23 cellular contexts compared by ENCODE assay signal in genomic region chr7:91319326-91319725, GRCh38. TPM values are rescaled to one million over a fixed set of nuclear protein-coding genes. Genes with fewer than 3 reads are reported as not detected.
DNase-seq lines count a peak whose midpoint lies in the region; TF ChIP-seq lines count a peak whose summit lies in the region.
"Had no signal": no experiment of that assay in that cellular context is flagged by ENCODE, and none has a peak within 500 bp of the region (broad histone marks: within the 10 kb centered on the region; RNA-seq: fewer than 3 reads in every experiment).

No MANE protein-coding gene starts in this region.

- intact Hi-C loops in lower leg skin (cut with DNase I; ENCODE audit: low total_unique reads): no loop called here
- intact Hi-C loops in activated T-helper 2 cell treated with anti-CD3 and anti-CD28 coated beads, Interferon-gamma antibody, Interleukin-2, Interleukin-4, amounts not matched to agents 10 μg/mL and 5 μg/mL and 100 μg/mL, durations not matched to agents 14 hours and 24 hours and 36 hours (cut with micrococcal nuclease): no loop called here

- no peak for TF ChIP-seq CTCF in lower leg skin (IDR thresholded peaks at IDR 0.05)

- 88% methylated on average over 3 of the region's 3 CpGs for WGBS in lower leg skin, 2 donors

- H3K4me3 ChIP-seq in lower leg skin (ENCODE audit: low read depth, poor library complexity, severe bottlenecking): no peak overlapping the region
- H3K4me3 ChIP-seq: A549, BLaER1, GM12878 had no signal

- no peak overlapping the region for H3K4me3 Mint-ChIP-seq in activated T-helper 2 cell treated with anti-CD3 and anti-CD28 coated beads, Interferon-gamma antibody, Interleukin-2, Interleukin-4, amounts not matched to agents 10 μg/mL and 5 μg/mL and 100 μg/mL, durations not matched to agents 14 hours and 24 hours and 36 hours (ENCODE audit: low read depth)
- H3K4me3 Mint-ChIP-seq: CD14-positive monocyte; CD4-positive, CD25-positive, alpha-beta regulatory T cell; CD8-positive, alpha-beta memory T cell had no signal

- no peaks in the 10 kb centered on the region for H3K4me1 Mint-ChIP-seq in activated T-helper 2 cell treated with anti-CD3 and anti-CD28 coated beads, Interferon-gamma antibody, Interleukin-2, Interleukin-4, amounts not matched to agents 10 μg/mL and 5 μg/mL and 100 μg/mL, durations not matched to agents 14 hours and 24 hours and 36 hours (ENCODE audit: low read depth)
- H3K4me1 Mint-ChIP-seq: CD14-positive monocyte; CD4-positive, alpha-beta memory T cell; CD4-positive, CD25-positive, alpha-beta regulatory T cell; CD8-positive, alpha-beta memory T cell had no signal

- H3K9me3 Mint-ChIP-seq in activated T-helper 2 cell treated with anti-CD3 and anti-CD28 coated beads, Interferon-gamma antibody, Interleukin-2, Interleukin-4, amounts not matched to agents 10 μg/mL and 5 μg/mL and 100 μg/mL, durations not matched to agents 14 hours and 24 hours and 36 hours: no peaks in the 10 kb centered on the region

- DNase-seq in ACHN: peak; percentile 52
- DNase-seq in glomerular visceral epithelial cell (ENCODE audit: extremely low spot score): peak; percentile 40
- DNase-seq in kidney tubule cell (ENCODE audit: low spot score): peak; percentile 56
- no peak for DNase-seq in lower leg skin (ENCODE audit: low spot score in 2 of 2)
- DNase-seq in NCI-H2171 (lab: John Stamatoyannopoulos, UW): no peak
- DNase-seq in activated T-helper 2 cell treated with anti-CD3 and anti-CD28 coated beads, Interferon-gamma antibody, Interleukin-2, Interleukin-4, amounts not matched to agents 10 μg/mL and 5 μg/mL and 100 μg/mL, durations not matched to agents 14 hours and 24 hours and 36 hours (ENCODE audit: low spot score): no peak
- DNase-seq: BE2C; C1 segment of cervical spinal cord; CD4-positive, alpha-beta memory T cell; CD4-positive, CD25-positive, alpha-beta regulatory T cell; CD8-positive, alpha-beta memory T cell; COR-L47; DMS 273 treated with DMSO at 0.1 percent for 48 hours; DMS153; DMS53; DMS79; DND-41; EL; GDM1 had no signal

- no peaks in the 10 kb centered on the region for H3K36me3 Mint-ChIP-seq in activated T-helper 2 cell treated with anti-CD3 and anti-CD28 coated beads, Interferon-gamma antibody, Interleukin-2, Interleukin-4, amounts not matched to agents 10 μg/mL and 5 μg/mL and 100 μg/mL, durations not matched to agents 14 hours and 24 hours and 36 hours (ENCODE audit: low read depth)
- H3K36me3 Mint-ChIP-seq: CD14-positive monocyte; CD4-positive, alpha-beta memory T cell; CD4-positive, CD25-positive, alpha-beta regulatory T cell; CD8-positive, alpha-beta memory T cell had no signal

- H3K27me3 Mint-ChIP-seq in activated T-helper 2 cell treated with anti-CD3 and anti-CD28 coated beads, Interferon-gamma antibody, Interleukin-2, Interleukin-4, amounts not matched to agents 10 μg/mL and 5 μg/mL and 100 μg/mL, durations not matched to agents 14 hours and 24 hours and 36 hours (ENCODE audit: low read depth): no peaks in the 10 kb centered on the region
- H3K27me3 Mint-ChIP-seq: CD4-positive, CD25-positive, alpha-beta regulatory T cell; CD8-positive, alpha-beta memory T cell had no signal

- in situ Hi-C loops in ACHN (cut with HindIII; ENCODE audit: low pct_ligation_motif_present, low pct_unique_long_range_greater_than_20kb, low sequenced_read_pairs): no loop called here

- TF ChIP-seq POLR2A in lower leg skin (IDR thresholded peaks at IDR 0.05): no peak

- no peak overlapping the region for H3K27ac Mint-ChIP-seq in activated T-helper 2 cell treated with anti-CD3 and anti-CD28 coated beads, Interferon-gamma antibody, Interleukin-2, Interleukin-4, amounts not matched to agents 10 μg/mL and 5 μg/mL and 100 μg/mL, durations not matched to agents 14 hours and 24 hours and 36 hours
- H3K27ac Mint-ChIP-seq: CD14-positive monocyte; CD4-positive, alpha-beta memory T cell; CD4-positive, CD25-positive, alpha-beta regulatory T cell; CD8-positive, alpha-beta memory T cell had no signal

RNA-seq across cellular contexts. Expression of gene FZD1, which starts 55.1 kb away (rescaled TPM):
- total RNA-seq in lower leg skin: 10 to 100 TPM; 18.7 to 55.1 (median 33.9) TPM
- total RNA-seq in activated T-helper 2 cell treated with anti-CD3 and anti-CD28 coated beads, Interferon-gamma antibody, Interleukin-2, Interleukin-4, amounts not matched to agents 10 μg/mL and 5 μg/mL and 100 μg/mL, durations not matched to agents 14 hours and 24 hours and 36 hours: 0.80 and 0.84 TPM in 2 replicates

Comparison
In these comparisons a context has a peak if more than half of its experiments do, and no peak if none do; other contexts are left out.
1. DNase-seq: peak in ACHN (single experiment), glomerular visceral epithelial cell (single experiment) and kidney tubule cell (single experiment); none in lower leg skin (0 of 2), NCI-H2171 (single experiment) and activated T-helper 2 cell treated with anti-CD3 and anti-CD28 coated beads, Interferon-gamma antibody, Interleukin-2, Interleukin-4, amounts not matched to agents 10 μg/mL and 5 μg/mL and 100 μg/mL, durations not matched to agents 14 hours and 24 hours and 36 hours (single experiment).
2. RNA of gene FZD1, which starts 55.1 kb away (total RNA-seq): 18.7 to 55.1 TPM in lower leg skin; 0.80 to 0.84 TPM in activated T-helper 2 cell treated with anti-CD3 and anti-CD28 coated beads, Interferon-gamma antibody, Interleukin-2, Interleukin-4, amounts not matched to agents 10 μg/mL and 5 μg/mL and 100 μg/mL, durations not matched to agents 14 hours and 24 hours and 36 hours; every median in the first group is over 10 times any median in the second.